ENCODE assay signal across 8 cellular contexts in genomic region chr17:82229686-82230626, GRCh38. TPM values are rescaled to one million over a fixed set of nuclear protein-coding genes. Genes with fewer than 3 reads are reported as not detected.
DNase-seq lines count a peak whose midpoint lies in the region; ATAC-seq and TF ChIP-seq lines count a peak whose summit lies in the region.

No MANE protein-coding gene starts in this region.

- H3K27me3 Mint-ChIP-seq in CD8-positive, alpha-beta T cell (ENCODE audit: low read depth) = no peaks in the 10 kb centered on the region

- no peaks in the 10 kb centered on the region for H3F3A ChIP-seq in PC-3 (ENCODE audit: low read length, unreplicated experiment)

- peak overlapping the region; percentile 90 for H3K4me2 ChIP-seq in PC-3 (ENCODE audit: low read length)
- H3K4me2 ChIP-seq in trophoblast cell (ENCODE audit: low read length) = peak overlapping the region; percentile 93

- no peak for ATAC-seq in CD8-positive, alpha-beta T cell
- ATAC-seq in PC-3 (no peak; the same call in 1 of the 2 replicates), HG03342 (IDR thresholded peaks at IDR 0.05; ENCODE audit: unreplicated experiment) (no peak)

- H3K4me3 ChIP-seq in CD8-positive, alpha-beta T cell (ENCODE audit: low read depth, low read length) = peak overlapping the region; percentile 39
- H3K4me3 ChIP-seq in PC-3 (ENCODE audit: low read length) (peak overlapping the region; percentile 84), epithelial cell of proximal tubule (ENCODE audit: low read depth, low read length) (peak overlapping the region; percentile 98), trophoblast cell (ENCODE audit: low read depth, low read length) (peak overlapping the region; percentile 71), WERI-Rb-1 (ENCODE audit: low read depth, low read length) (no peak overlapping the region)

- WGBS in trophoblast cell (ENCODE audit: extremely low coverage, insufficient coverage, insufficient read length) = no CpG with 5 or more reads among the region's 30 CpGs

- peak overlapping the region; percentile 40 for H3K18ac ChIP-seq in trophoblast cell (ENCODE audit: low read length)

- H2AFZ ChIP-seq in PC-3 (ENCODE audit: low read length) (no peak overlapping the region), trophoblast cell (ENCODE audit: insufficient read depth, low read length, poor library complexity) (no peak overlapping the region)

- no peaks in the 10 kb centered on the region for H3K9me3 ChIP-seq in CD8-positive, alpha-beta T cell (ENCODE audit: low read length)
- H3K9me3 ChIP-seq in PC-3 (ENCODE audit: low read length) (no peaks in the 10 kb centered on the region), trophoblast cell (ENCODE audit: insufficient read depth, low read depth, low read length) (peaks cover 3% of the 10 kb centered on the region), WERI-Rb-1 (ENCODE audit: severe bottlenecking) (peaks cover 6% of the 10 kb centered on the region)

- POLR2A ChIA-PET in CD8-positive, alpha-beta T cell (lab: Charles Lee) = interaction anchor here (1.0 to 1.8 kb wide), 4 partner anchors 10 to 63 kb away, joined by 3 to 10 read pairs (median 5); no protein-coding TSS in a partner anchor
- POLR2A ChIA-PET in PC-3 (lab: Charles Lee; ENCODE audit: unreplicated experiment) = interaction anchor here (0.5 to 0.7 kb wide), 2 partner anchors 11 to 93 kb away, joined by 3 read pairs; no protein-coding TSS in a partner anchor

- no peaks in the 10 kb centered on the region for H3K9me3 Mint-ChIP-seq in CD8-positive, alpha-beta T cell

- no peaks in the 10 kb centered on the region for H3K27me3 ChIP-seq in CD8-positive, alpha-beta T cell (ENCODE audit: insufficient read depth, low read length)
- H3K27me3 ChIP-seq in PC-3 (ENCODE audit: low read length) (no peaks in the 10 kb centered on the region), trophoblast cell (ENCODE audit: insufficient read depth, low read length) (peaks cover 15% of the 10 kb centered on the region), WERI-Rb-1 (ENCODE audit: insufficient read depth, low read depth, severe bottlenecking) (no peaks in the 10 kb centered on the region)

- peak overlapping the region; percentile 93 for H3K9ac ChIP-seq in PC-3 (ENCODE audit: low read length)
- H3K9ac ChIP-seq in trophoblast cell (ENCODE audit: low read length) = no peak overlapping the region

- CTCF ChIA-PET in CD8-positive, alpha-beta T cell (lab: Charles Lee) = interaction anchor here (0.9 to 1.6 kb wide), 5 partner anchors 16 to 92 kb away, joined by 3 to 5 read pairs (median 3); no protein-coding TSS in a partner anchor
- CTCF ChIA-PET in PC-3 (lab: Charles Lee) = interaction anchor here (1.0 kb wide), 1 partner anchor 24 kb away, joined by 4 read pairs; no protein-coding TSS in a partner anchor

- H2BK12ac ChIP-seq in trophoblast cell (ENCODE audit: low read length) = peak overlapping the region; percentile 12

- peak overlapping the region; percentile 40 for H4K12ac ChIP-seq in trophoblast cell (ENCODE audit: low read depth, low read length)

- H2AK5ac ChIP-seq in trophoblast cell (ENCODE audit: low read length) = peak overlapping the region; percentile 82

- peak overlapping the region; percentile 37 for H3K14ac ChIP-seq in trophoblast cell (ENCODE audit: low read length)

- H3K36me3 Mint-ChIP-seq in CD8-positive, alpha-beta T cell = no peaks in the 10 kb centered on the region

- no peaks in the 10 kb centered on the region for H3K36me3 ChIP-seq in CD8-positive, alpha-beta T cell (ENCODE audit: insufficient read depth, low read length)
- H3K36me3 ChIP-seq in PC-3 (ENCODE audit: low read depth, low read length) (peaks cover 10% of the 10 kb centered on the region; the same call in 1 of the 2 replicates), trophoblast cell (ENCODE audit: control insufficient read depth in 1 of 2, insufficient read depth in 2 of 2, low read length in 2 of 2) (peaks cover 0 to 3% of the 10 kb centered on the region in 2 experiments), WERI-Rb-1 (no peaks in the 10 kb centered on the region; the same call in 1 of the 2 replicates)

- H4K91ac ChIP-seq in trophoblast cell (ENCODE audit: low read depth, low read length) = peak overlapping the region; percentile 70

- DNase-seq in CD8-positive, alpha-beta T cell = no peak
- DNase-seq in PC-3 (no peak), epithelial cell of proximal tubule (ENCODE audit: low read depth) (no peak), trophoblast cell (peak in 1 of 2 donors; percentile 36), WERI-Rb-1 (no peak), LoVo (ENCODE audit: low spot score) (no peak), glomerular visceral epithelial cell (ENCODE audit: extremely low spot score) (no peak)

- peaks cover 46% of the 10 kb centered on the region for H4K20me1 ChIP-seq in PC-3 (ENCODE audit: low read length)

- peak overlapping the region; percentile 66 for H3K4ac ChIP-seq in trophoblast cell (ENCODE audit: low read depth, low read length)

- no peak overlapping the region for H3K23ac ChIP-seq in trophoblast cell (ENCODE audit: low read length)

- no peak overlapping the region for H3K27ac ChIP-seq in CD8-positive, alpha-beta T cell (ENCODE audit: low read depth, low read length)
- H3K27ac ChIP-seq in PC-3 (ENCODE audit: low read length) = peak overlapping the region; percentile 78
- H3K27ac ChIP-seq in trophoblast cell (ENCODE audit: low read depth, low read length) = no peak overlapping the region
- H3K27ac ChIP-seq in WERI-Rb-1 = no peak overlapping the region

- BruUV-seq in PC-3 (replicated peaks; lab: Mats Ljungman, UMichigan) = TSS peak; percentile 72

- peaks cover 42% of the 10 kb centered on the region for H3K4me1 ChIP-seq in CD8-positive, alpha-beta T cell (ENCODE audit: insufficient read depth, low read length)
- H3K4me1 ChIP-seq in PC-3 (ENCODE audit: insufficient read depth, low read length) (peaks cover 40% of the 10 kb centered on the region), trophoblast cell (ENCODE audit: control insufficient read depth in 1 of 2, insufficient read depth in 2 of 2, low read length in 2 of 2) (peaks cover 32 to 47% of the 10 kb centered on the region in 2 experiments)

- no peaks in the 10 kb centered on the region for H3K9me2 ChIP-seq in PC-3 (replicated peaks; ENCODE audit: low read length)

- peaks cover 14% of the 10 kb centered on the region for H3K4me1 Mint-ChIP-seq in CD8-positive, alpha-beta T cell (ENCODE audit: low read depth)

- peak overlapping the region; percentile 2 for H2BK120ac ChIP-seq in trophoblast cell (ENCODE audit: insufficient read depth, low read length, poor library complexity)

- peaks cover 21% of the 10 kb centered on the region for H3K79me1 ChIP-seq in trophoblast cell (ENCODE audit: low read length)

- H4K8ac ChIP-seq in trophoblast cell (ENCODE audit: low read depth, low read length) = peak overlapping the region; percentile 2

- peak overlapping the region; percentile 82 for H3K27ac Mint-ChIP-seq in CD8-positive, alpha-beta T cell

- TF ChIP-seq CTCF in CD8-positive, alpha-beta T cell (IDR thresholded peaks at IDR 0.05) = no peak
- TF ChIP-seq CTCF in PC-3 (conservative IDR thresholded peaks at IDR 0.05; ENCODE audit: low read depth, low read length) = no peak
- no peak for TF ChIP-seq CTCF in epithelial cell of proximal tubule (conservative IDR thresholded peaks at IDR 0.05; ENCODE audit: low read depth, low read length)
- TF ChIP-seq CTCF in WERI-Rb-1 (IDR thresholded peaks at IDR 0.05; ENCODE audit: low read depth, low read length) = no peak

- H3K79me2 ChIP-seq in PC-3 (ENCODE audit: low read length) (peaks cover 68% of the 10 kb centered on the region), trophoblast cell (ENCODE audit: control insufficient read depth, insufficient read depth, low read length, poor library complexity) (peaks cover 16% of the 10 kb centered on the region)

- H2BK5ac ChIP-seq in trophoblast cell (ENCODE audit: low read depth, low read length, poor library complexity) = no peak overlapping the region

- intact Hi-C loops in CD8-positive, alpha-beta T cell (cut with DNase I, micrococcal nuclease) = loop anchor here (2.0 to 10.0 kb wide), 5 partner anchors 17 to 301 kb away; partner anchors contain the start of genes CCDC57 (in 1 of the 2), CSNK1D (in 1 of the 2), HEXD (in 1 of the 2) and OGFOD3 (in 1 of the 2)
- intact Hi-C loops in PC-3 (cut with micrococcal nuclease) = no loop called here

- peak overlapping the region; percentile 82 for H3K4me3 Mint-ChIP-seq in CD8-positive, alpha-beta T cell

RNA-seq across cellular contexts. Expression of gene SLC16A3, which starts 1.1 kb away (rescaled TPM):
- 100 to 1,000 TPM in 1 of 2 experiments, 10 to 100 TPM in 1; 94.0 to 103 TPM for total RNA-seq in CD8-positive, alpha-beta T cell
- total RNA-seq in PC-3 (2014; rRNA removed) (286 and 447 TPM in 2 replicates), epithelial cell of proximal tubule (169 and 190 TPM in 2 replicates)
- 106 and 112 TPM in 2 replicates for polyA plus RNA-seq in trophoblast cell (2013)

RNA-seq across cellular contexts. Expression of gene CCDC57, which starts 17.3 kb away (rescaled TPM):
- 100 to 1,000 TPM; 175 to 184 TPM for total RNA-seq in CD8-positive, alpha-beta T cell
- total RNA-seq in PC-3 (2014; rRNA removed) (35.0 and 36.6 TPM in 2 replicates), epithelial cell of proximal tubule (10.5 and 10.8 TPM in 2 replicates)
- 16.0 and 17.2 TPM in 2 replicates for polyA plus RNA-seq in trophoblast cell (2013)

RNA-seq across cellular contexts. Expression of gene CSNK1D, which starts 43.5 kb away (rescaled TPM):
- total RNA-seq in CD8-positive, alpha-beta T cell = 100 to 1,000 TPM; 369 to 393 TPM
- total RNA-seq in PC-3 (2014; rRNA removed) (58.6 and 73.5 TPM in 2 replicates), epithelial cell of proximal tubule (32.0 and 54.1 TPM in 2 replicates)
- polyA plus RNA-seq in trophoblast cell (2013) = 106 and 112 TPM in 2 replicates
